ENCODE assay signal across 1 cellular context in genomic region chr5:65791721-65792698, GRCh38.
TF ChIP-seq lines count a peak whose summit lies in the region.

No MANE protein-coding gene starts in this region.

TF ChIP-seq in IMR-90, 13 proteins besides CTCF, POLR2A, EP300 and RAD21 (continued from another document):
- no peak for TF ChIP-seq BHLHE40 (IDR thresholded peaks at IDR 0.05; ENCODE audit: low read depth, low read length)
- no peak for TF ChIP-seq MAFK (IDR thresholded peaks at IDR 0.05; ENCODE audit: low read depth, low read length)
- TF ChIP-seq CEBPB (IDR thresholded peaks at IDR 0.05; ENCODE audit: low read depth, low read length) = no peak
- TF ChIP-seq RFX5 (IDR thresholded peaks at IDR 0.05; ENCODE audit: low read depth, low read length) = no peak
- no peak for TF ChIP-seq SMC3 (IDR thresholded peaks at IDR 0.05; ENCODE audit: low read depth, low read length)
- TF ChIP-seq MAZ (IDR thresholded peaks at IDR 0.05; ENCODE audit: borderline replicate concordance, low read depth, low read length) = no peak
- TF ChIP-seq MXI1 (IDR thresholded peaks at IDR 0.05; ENCODE audit: borderline replicate concordance, low read depth, low read length) = no peak
- no peak for TF ChIP-seq FOS (IDR thresholded peaks at IDR 0.05; ENCODE audit: low read depth, low read length)
- no peak for TF ChIP-seq RCOR1 (IDR thresholded peaks at IDR 0.05; ENCODE audit: insufficient replicate concordance, low read length)
- TF ChIP-seq NFE2L2 (IDR thresholded peaks at IDR 0.05; ENCODE audit: low read depth, low read length) = no peak
- no peak for TF ChIP-seq ELK1 (IDR thresholded peaks at IDR 0.05; ENCODE audit: borderline replicate concordance, low read depth, low read length)
TF ChIP-seq in IMR-90: peak in this region for 0.
